ENCODE assay signal across 1 cellular context in genomic region chr4:74930166-74930565, GRCh38.
TF ChIP-seq lines count a peak whose summit lies in the region.

No MANE protein-coding gene starts in this region.

TF ChIP-seq in GM12878, 131 proteins besides CTCF, POLR2A, EP300 and RAD21 (continued from another document):
- TF ChIP-seq, protein P1, sequence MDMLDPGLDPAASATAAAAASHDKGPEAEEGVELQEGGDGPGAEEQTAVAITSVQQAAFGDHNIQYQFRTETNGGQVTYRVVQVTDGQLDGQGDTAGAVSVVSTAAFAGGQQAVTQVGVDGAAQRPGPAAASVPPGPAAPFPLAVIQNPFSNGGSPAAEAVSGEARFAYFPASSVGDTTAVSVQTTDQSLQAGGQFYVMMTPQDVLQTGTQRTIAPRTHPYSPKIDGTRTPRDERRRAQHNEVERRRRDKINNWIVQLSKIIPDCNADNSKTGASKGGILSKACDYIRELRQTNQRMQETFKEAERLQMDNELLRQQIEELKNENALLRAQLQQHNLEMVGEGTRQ (IDR thresholded peaks at IDR 0.05; ENCODE audit: borderline replicate concordance, low read depth, low read length) = no peak
- no peak for TF ChIP-seq SKIL (IDR thresholded peaks at IDR 0.05; ENCODE audit: low read depth, poor library complexity, severe bottlenecking)
- TF ChIP-seq, protein P2, sequence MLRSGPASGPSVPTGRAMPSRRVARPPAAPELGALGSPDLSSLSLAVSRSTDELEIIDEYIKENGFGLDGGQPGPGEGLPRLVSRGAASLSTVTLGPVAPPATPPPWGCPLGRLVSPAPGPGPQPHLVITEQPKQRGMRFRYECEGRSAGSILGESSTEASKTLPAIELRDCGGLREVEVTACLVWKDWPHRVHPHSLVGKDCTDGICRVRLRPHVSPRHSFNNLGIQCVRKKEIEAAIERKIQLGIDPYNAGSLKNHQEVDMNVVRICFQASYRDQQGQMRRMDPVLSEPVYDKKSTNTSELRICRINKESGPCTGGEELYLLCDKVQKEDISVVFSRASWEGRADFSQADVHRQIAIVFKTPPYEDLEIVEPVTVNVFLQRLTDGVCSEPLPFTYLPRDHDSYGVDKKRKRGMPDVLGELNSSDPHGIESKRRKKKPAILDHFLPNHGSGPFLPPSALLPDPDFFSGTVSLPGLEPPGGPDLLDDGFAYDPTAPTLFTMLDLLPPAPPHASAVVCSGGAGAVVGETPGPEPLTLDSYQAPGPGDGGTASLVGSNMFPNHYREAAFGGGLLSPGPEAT (IDR thresholded peaks at IDR 0.05; ENCODE audit: low read depth) = no peak
- no peak for TF ChIP-seq E2F8 (IDR thresholded peaks at IDR 0.05; ENCODE audit: low read depth, partially characterized antibody)
- no peak for TF ChIP-seq ZBED1 (IDR thresholded peaks at IDR 0.05; ENCODE audit: borderline replicate concordance)
- no peak for TF ChIP-seq NFXL1 (IDR thresholded peaks at IDR 0.05; ENCODE audit: borderline replicate concordance)
- no peak for TF ChIP-seq NR2C1 (IDR thresholded peaks at IDR 0.05)
- no peak for TF ChIP-seq POLR2AphosphoS2 (IDR thresholded peaks at IDR 0.05; ENCODE audit: low read depth, low read length)
- TF ChIP-seq TCF7 (IDR thresholded peaks at IDR 0.05; ENCODE audit: borderline replicate concordance) = no peak
- no peak for TF ChIP-seq FOXK2 (IDR thresholded peaks at IDR 0.05)
- TF ChIP-seq, protein P3, sequence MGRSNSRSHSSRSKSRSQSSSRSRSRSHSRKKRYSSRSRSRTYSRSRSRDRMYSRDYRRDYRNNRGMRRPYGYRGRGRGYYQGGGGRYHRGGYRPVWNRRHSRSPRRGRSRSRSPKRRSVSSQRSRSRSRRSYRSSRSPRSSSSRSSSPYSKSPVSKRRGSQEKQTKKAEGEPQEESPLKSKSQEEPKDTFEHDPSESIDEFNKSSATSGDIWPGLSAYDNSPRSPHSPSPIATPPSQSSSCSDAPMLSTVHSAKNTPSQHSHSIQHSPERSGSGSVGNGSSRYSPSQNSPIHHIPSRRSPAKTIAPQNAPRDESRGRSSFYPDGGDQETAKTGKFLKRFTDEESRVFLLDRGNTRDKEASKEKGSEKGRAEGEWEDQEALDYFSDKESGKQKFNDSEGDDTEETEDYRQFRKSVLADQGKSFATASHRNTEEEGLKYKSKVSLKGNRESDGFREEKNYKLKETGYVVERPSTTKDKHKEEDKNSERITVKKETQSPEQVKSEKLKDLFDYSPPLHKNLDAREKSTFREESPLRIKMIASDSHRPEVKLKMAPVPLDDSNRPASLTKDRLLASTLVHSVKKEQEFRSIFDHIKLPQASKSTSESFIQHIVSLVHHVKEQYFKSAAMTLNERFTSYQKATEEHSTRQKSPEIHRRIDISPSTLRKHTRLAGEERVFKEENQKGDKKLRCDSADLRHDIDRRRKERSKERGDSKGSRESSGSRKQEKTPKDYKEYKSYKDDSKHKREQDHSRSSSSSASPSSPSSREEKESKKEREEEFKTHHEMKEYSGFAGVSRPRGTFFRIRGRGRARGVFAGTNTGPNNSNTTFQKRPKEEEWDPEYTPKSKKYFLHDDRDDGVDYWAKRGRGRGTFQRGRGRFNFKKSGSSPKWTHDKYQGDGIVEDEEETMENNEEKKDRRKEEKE (IDR thresholded peaks at IDR 0.05) = no peak
- TF ChIP-seq YBX1 (IDR thresholded peaks at IDR 0.05) = no peak
- TF ChIP-seq PBX3 (IDR thresholded peaks at IDR 0.05; ENCODE audit: insufficient replicate concordance, low read depth, low read length) = no peak
- TF ChIP-seq HDAC6 (IDR thresholded peaks at IDR 0.05; ENCODE audit: unreplicated experiment) = no peak
- TF ChIP-seq, protein P4, sequence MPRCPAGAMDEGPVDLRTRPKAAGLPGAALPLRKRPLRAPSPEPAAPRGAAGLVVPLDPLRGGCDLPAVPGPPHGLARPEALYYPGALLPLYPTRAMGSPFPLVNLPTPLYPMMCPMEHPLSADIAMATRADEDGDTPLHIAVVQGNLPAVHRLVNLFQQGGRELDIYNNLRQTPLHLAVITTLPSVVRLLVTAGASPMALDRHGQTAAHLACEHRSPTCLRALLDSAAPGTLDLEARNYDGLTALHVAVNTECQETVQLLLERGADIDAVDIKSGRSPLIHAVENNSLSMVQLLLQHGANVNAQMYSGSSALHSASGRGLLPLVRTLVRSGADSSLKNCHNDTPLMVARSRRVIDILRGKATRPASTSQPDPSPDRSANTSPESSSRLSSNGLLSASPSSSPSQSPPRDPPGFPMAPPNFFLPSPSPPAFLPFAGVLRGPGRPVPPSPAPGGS (IDR thresholded peaks at IDR 0.05; ENCODE audit: borderline replicate concordance, insufficient read depth, low read depth, low read length, poor library complexity, severe bottlenecking) = peak; percentile 27
- TF ChIP-seq IKZF1 (conservative IDR thresholded peaks at IDR 0.05) = peak; percentile 63
- no peak for TF ChIP-seq POU2F2 (IDR thresholded peaks at IDR 0.05; ENCODE audit: borderline replicate concordance, low read depth, low read length)
- TF ChIP-seq, protein P5, sequence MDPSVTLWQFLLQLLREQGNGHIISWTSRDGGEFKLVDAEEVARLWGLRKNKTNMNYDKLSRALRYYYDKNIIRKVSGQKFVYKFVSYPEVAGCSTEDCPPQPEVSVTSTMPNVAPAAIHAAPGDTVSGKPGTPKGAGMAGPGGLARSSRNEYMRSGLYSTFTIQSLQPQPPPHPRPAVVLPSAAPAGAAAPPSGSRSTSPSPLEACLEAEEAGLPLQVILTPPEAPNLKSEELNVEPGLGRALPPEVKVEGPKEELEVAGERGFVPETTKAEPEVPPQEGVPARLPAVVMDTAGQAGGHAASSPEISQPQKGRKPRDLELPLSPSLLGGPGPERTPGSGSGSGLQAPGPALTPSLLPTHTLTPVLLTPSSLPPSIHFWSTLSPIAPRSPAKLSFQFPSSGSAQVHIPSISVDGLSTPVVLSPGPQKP (IDR thresholded peaks at IDR 0.05; ENCODE audit: low read depth, low read length) = no peak
- TF ChIP-seq CREM (IDR thresholded peaks at IDR 0.05; ENCODE audit: low read depth) = peak; percentile 60; the same call in 1 of the 2 replicates
- no peak for TF ChIP-seq RBBP5 (conservative IDR thresholded peaks at IDR 0.05)
- no peak for TF ChIP-seq ZNF207 (IDR thresholded peaks at IDR 0.05; ENCODE audit: borderline replicate concordance)
- TF ChIP-seq E4F1 (IDR thresholded peaks at IDR 0.05; ENCODE audit: borderline replicate concordance, partially characterized antibody) = no peak
- no peak for TF ChIP-seq CREB1 (IDR thresholded peaks at IDR 0.05; ENCODE audit: low read depth)
- peak; percentile 85 for TF ChIP-seq SPI1 (IDR thresholded peaks at IDR 0.05; ENCODE audit: borderline replicate concordance, insufficient read depth, low read depth, low read length)
- no peak for TF ChIP-seq SREBF2 (IDR thresholded peaks at IDR 0.05; ENCODE audit: low read length)
- TF ChIP-seq ZBTB4 (CRISPR knock-in tag; IDR thresholded peaks at IDR 0.05) = no peak
- no peak for TF ChIP-seq WRNIP1 (IDR thresholded peaks at IDR 0.05; ENCODE audit: borderline replicate concordance, low read depth, low read length)
- no peak for TF ChIP-seq SIN3A (IDR thresholded peaks at IDR 0.05; ENCODE audit: low read depth, low read length)
- no peak for TF ChIP-seq CEBPB (IDR thresholded peaks at IDR 0.05; ENCODE audit: borderline replicate concordance in 1 of 2, low read depth in 2 of 2, low read length in 2 of 2)
